Comparison of ENCODE assay signal across 8 cellular contexts in the genomic region with DNA sequence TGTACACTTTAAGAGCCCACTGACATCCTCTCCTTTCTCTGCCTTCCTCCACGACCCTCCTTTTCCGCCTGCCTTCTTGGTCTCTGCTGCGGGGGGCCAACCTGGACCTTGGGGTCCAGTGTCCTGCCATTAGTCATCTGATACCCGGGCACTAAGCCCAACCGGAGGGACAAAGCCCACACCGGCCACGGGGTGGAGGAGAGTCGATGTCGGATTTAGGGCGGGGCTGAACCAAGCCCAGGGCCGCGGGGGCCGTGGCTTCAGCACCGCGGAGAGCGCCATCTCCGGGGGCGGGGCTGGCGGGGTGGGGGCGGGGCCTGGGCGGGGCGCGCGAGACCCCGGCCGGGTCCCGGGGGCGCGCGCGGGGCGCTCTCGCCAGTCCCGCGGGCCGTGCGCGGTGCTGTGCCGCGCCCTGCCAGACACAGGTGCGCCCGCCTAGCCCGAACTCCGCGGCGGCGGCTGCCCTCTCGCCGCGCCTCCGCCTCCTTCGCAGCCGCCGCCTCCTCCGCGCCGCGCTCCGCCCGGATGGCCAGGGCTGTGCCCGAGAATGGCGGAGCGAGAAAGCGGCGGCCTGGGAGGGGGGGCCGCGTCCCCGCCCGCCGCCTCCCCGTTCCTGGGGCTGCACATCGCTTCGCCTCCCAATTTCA. TPM values are rescaled to one million over a fixed set of nuclear protein-coding genes. Genes with fewer than 3 reads are reported as not detected.
DNase-seq lines count a peak whose midpoint lies in the region; ATAC-seq and TF ChIP-seq lines count a peak whose summit lies in the region.

Gene MAPK8IP1 (plus strand): TSS at position 378 of the 647 bp plus-strand sequence. CDS start 170 bp downstream, at position 548.

- H3K9me3 ChIP-seq in lower lobe of right lung: no peaks in the 10 kb centered on the region

- no peak for TF ChIP-seq CTCF in coronary artery (IDR thresholded peaks at IDR 0.05)
- no peak for TF ChIP-seq CTCF in lower lobe of right lung (IDR thresholded peaks at IDR 0.05)

- H3K36me3 ChIP-seq in lower lobe of right lung: peaks cover 26% of the 10 kb centered on the region

- ATAC-seq in HG02588 (IDR thresholded peaks at IDR 0.05; ENCODE audit: unreplicated experiment) (peak; percentile 61), lower lobe of right lung (peak; percentile 81 to 83), GM18519 (IDR thresholded peaks at IDR 0.05; ENCODE audit: low FRiP score, unreplicated experiment) (no peak)

- H3K27me3 ChIP-seq in lower lobe of right lung (ENCODE audit: low read depth): no peaks in the 10 kb centered on the region

- peak; percentile 36 for DNase-seq in EL
- DNase-seq in NCI-H2196 (lab: John Stamatoyannopoulos, UW; ENCODE audit: unreplicated experiment): peak; percentile 70
- peak; percentile 29 to 31 for DNase-seq in activated CD4-positive, alpha-beta T cell treated with anti-CD3 and anti-CD28 coated beads for 24 hours (ENCODE audit: low read depth in 2 of 2)
- DNase-seq in coronary artery (ENCODE audit: low spot score): no peak
- DNase-seq in lower lobe of right lung: peak; percentile 65
- DNase-seq in stimulated activated CD4-positive, alpha-beta T cell treated with anti-CD3 and anti-CD28 coated beads, TNF-alpha, amount 100 ng/mL, for 48 hours (ENCODE audit: low read depth in 3 of 3): peak in 2 of 3 donors; percentile 24 to 43

- H3K27ac ChIP-seq in coronary artery: no peak within 1 kb of the TSS
- H3K27ac ChIP-seq in lower lobe of right lung: no peak within 1 kb of the TSS

- intact Hi-C loops in lower lobe of right lung (cut with DNase I): no loop called here

- H3K4me3 ChIP-seq in coronary artery (peak within 1 kb of the TSS; percentile 80), lower lobe of right lung (peak within 1 kb of the TSS; percentile 50)

- H3K4me1 ChIP-seq in lower lobe of right lung: no peaks in the 10 kb centered on the region

RNA-seq across cellular contexts. Expression of gene MAPK8IP1, which starts in this region (rescaled TPM):
- total RNA-seq in lower lobe of right lung: 7.3 TPM
